28 cellular contexts compared by ENCODE assay signal in genomic region chr5:50874985-50875330, GRCh38.
"Had no signal": no experiment of that assay in that cellular context is flagged by ENCODE, and none has a peak within 500 bp of the region (broad histone marks: within the 10 kb centered on the region; RNA-seq: fewer than 3 reads in every experiment).

No MANE protein-coding gene starts in this region.

- ATAC-seq: activated CD4-positive, CD25-positive, alpha-beta regulatory T cell treated with anti-CD3 and anti-CD28 coated beads, Interleukin-2, amount 50 U/mL, for 24 hours; activated CD8-positive, alpha-beta T cell treated with anti-CD3 and anti-CD28 coated beads for 36 hours; activated naive CD8-positive, alpha-beta T cell treated with anti-CD3 and anti-CD28 coated beads, Interleukin-2, amount 50 U/mL, for 24 hours; esophagus mucosa; left lobe of liver; psoas muscle had no signal

- H3K27ac Mint-ChIP-seq: activated CD4-positive, alpha-beta T cell treated with anti-CD3 and anti-CD28 coated beads, Interleukin-2, amount 10 ng/mL, durations not matched to agents 24 days and 14 days; activated CD8-positive, alpha-beta T cell treated with anti-CD3 and anti-CD28 coated beads for 36 hours; activated naive CD8-positive, alpha-beta T cell treated with anti-CD3 and anti-CD28 coated beads, Interleukin-2, amount 50 U/mL, for 24 hours; activated T-helper 1 cell treated with anti-CD3 and anti-CD28 coated beads, Interleukin-12 subunit alpha, Interleukin-12 subunit beta, Interleukin-2, Interleukin-4 antibody, amounts not matched to agents 30 ng/mL and 10 ng/mL and 1 ng/mL, durations not matched to agents 14 hours and 24 hours and 36 hours; brain; immature natural killer cell; stimulated activated naive CD8-positive, alpha-beta T cell treated with anti-CD3 and anti-CD28 coated beads, Interleukin-15, Interleukin-2, amounts not matched to agents 100 ng/mL and 50 ng/mL, for 24 hours had no signal

- H3K4me3 Mint-ChIP-seq: activated CD4-positive, alpha-beta T cell treated with anti-CD3 and anti-CD28 coated beads, Interleukin-2, amount 10 ng/mL, durations not matched to agents 24 days and 14 days; activated CD8-positive, alpha-beta T cell treated with anti-CD3 and anti-CD28 coated beads for 36 hours; activated naive CD8-positive, alpha-beta T cell treated with anti-CD3 and anti-CD28 coated beads, Interleukin-2, amount 50 U/mL, for 24 hours; activated T-helper 1 cell treated with anti-CD3 and anti-CD28 coated beads, Interleukin-12 subunit alpha, Interleukin-12 subunit beta, Interleukin-2, Interleukin-4 antibody, amounts not matched to agents 30 ng/mL and 10 ng/mL and 1 ng/mL, durations not matched to agents 14 hours and 24 hours and 36 hours; brain; immature natural killer cell; nephron progenitor cell; stimulated activated naive CD8-positive, alpha-beta T cell treated with anti-CD3 and anti-CD28 coated beads, Interleukin-15, Interleukin-2, amounts not matched to agents 100 ng/mL and 50 ng/mL, for 24 hours had no signal

- H3K4me3 ChIP-seq: hepatocyte, pancreas, psoas muscle, right atrium auricular region, tibial nerve, uterus had no signal

- H2AFZ ChIP-seq: hepatocyte had no signal

- H3K36me3 Mint-ChIP-seq: brain had no signal

- H3K79me2 ChIP-seq: hepatocyte had no signal

- H3K27ac ChIP-seq: hepatocyte, psoas muscle, right atrium auricular region, tibial nerve, uterus, VCaP had no signal

- H3K4me1 Mint-ChIP-seq: brain, nephron progenitor cell had no signal

- H3K4me2 ChIP-seq: hepatocyte had no signal

- H3K4me1 ChIP-seq: pancreas, psoas muscle, tibial nerve, uterus had no signal

- DNase-seq: activated CD4-positive, alpha-beta T cell treated with anti-CD3 and anti-CD28 coated beads, Interleukin-2, amount 10 ng/mL, durations not matched to agents 24 days and 14 days; activated gamma-delta T cell; activated naive CD4-positive, alpha-beta T cell treated with anti-CD3 and anti-CD28 coated beads, Interleukin-2, amount 50 U/mL, for 16 hours; activated naive CD8-positive, alpha-beta T cell treated with anti-CD3 and anti-CD28 coated beads, Interleukin-2, amount 50 U/mL, for 24 hours; anterior cingulate cortex; effector memory CD4-positive, alpha-beta T cell; foreskin melanocyte; glutamatergic neuron; immature natural killer cell; mammary epithelial cell; nephron progenitor cell; pancreas; stimulated activated CD4-positive, alpha-beta T cell treated with anti-CD3 and anti-CD28 coated beads, Interleukin-12 subunit alpha, Interleukin-12 subunit beta, amount 100 ng/mL, for 4 hours; stimulated activated CD4-positive, alpha-beta T cell treated with anti-CD3 and anti-CD28 coated beads, Interleukin-1b, Interleukin-23, amount 100 ng/mL, for 48 hours; T-helper 9 cell; uterus had no signal

- H3K27me3 Mint-ChIP-seq: brain had no signal

- H3K9me3 Mint-ChIP-seq: activated CD4-positive, alpha-beta T cell treated with anti-CD3 and anti-CD28 coated beads, Interleukin-2, amount 10 ng/mL, durations not matched to agents 24 days and 14 days; activated CD8-positive, alpha-beta T cell treated with anti-CD3 and anti-CD28 coated beads for 36 hours; activated naive CD8-positive, alpha-beta T cell treated with anti-CD3 and anti-CD28 coated beads, Interleukin-2, amount 50 U/mL, for 24 hours; activated T-helper 1 cell treated with anti-CD3 and anti-CD28 coated beads, Interleukin-12 subunit alpha, Interleukin-12 subunit beta, Interleukin-2, Interleukin-4 antibody, amounts not matched to agents 30 ng/mL and 10 ng/mL and 1 ng/mL, durations not matched to agents 14 hours and 24 hours and 36 hours; nephron progenitor cell had no signal

- H3K36me3 ChIP-seq: pancreas, right atrium auricular region, tibial nerve, uterus had no signal

- H3K9me3 ChIP-seq: pancreas, psoas muscle, right atrium auricular region, tibial nerve, uterus had no signal

- H3K27me3 ChIP-seq: hepatocyte, pancreas, right atrium auricular region, tibial nerve, uterus had no signal
